In the genomic region with DNA sequence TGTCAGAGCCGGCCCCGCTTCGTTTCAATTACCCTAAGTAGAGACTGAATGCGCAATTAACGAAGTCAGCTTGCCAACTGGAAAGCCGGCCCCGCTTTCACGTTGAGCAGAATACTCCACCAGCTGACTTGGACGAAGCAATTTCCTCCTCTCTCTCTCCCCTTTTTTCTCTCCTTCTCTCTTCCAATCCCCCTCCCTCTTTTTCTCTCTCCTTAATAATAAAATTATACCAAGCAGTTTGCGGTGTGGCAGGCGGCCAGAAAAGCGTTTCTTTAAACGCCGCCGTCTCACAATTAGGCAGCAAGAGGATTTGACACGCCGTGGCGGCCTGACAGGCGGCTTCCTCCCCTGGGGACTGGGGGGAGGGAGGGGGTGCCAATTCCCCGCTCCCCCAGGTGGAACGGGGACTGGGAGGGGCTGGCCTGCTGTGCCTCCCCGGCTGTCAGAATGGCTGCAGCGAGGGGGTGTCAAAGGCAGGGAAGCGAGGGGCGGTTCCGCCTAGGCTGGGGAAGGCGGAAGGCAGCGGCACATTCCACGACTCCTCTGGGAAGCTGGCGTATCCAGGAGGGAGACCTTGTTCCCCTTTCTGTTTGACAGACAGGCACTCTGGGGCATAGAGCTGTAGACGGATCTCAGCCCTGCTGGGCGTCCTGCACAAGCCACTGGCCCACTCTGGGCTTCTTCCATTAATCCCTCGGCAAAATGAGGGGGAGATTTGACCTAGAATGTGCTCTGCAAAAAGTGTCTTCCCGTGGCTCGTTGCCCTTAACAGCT, we compare ENCODE assay signal across 1 cellular context.
TF ChIP-seq lines count a peak whose summit lies in the region.

No MANE protein-coding gene starts in this region.

TF ChIP-seq in WTC11, 78 proteins besides CTCF, POLR2A, EP300 and RAD21 (continued from another document):
- TF ChIP-seq, protein P1, sequence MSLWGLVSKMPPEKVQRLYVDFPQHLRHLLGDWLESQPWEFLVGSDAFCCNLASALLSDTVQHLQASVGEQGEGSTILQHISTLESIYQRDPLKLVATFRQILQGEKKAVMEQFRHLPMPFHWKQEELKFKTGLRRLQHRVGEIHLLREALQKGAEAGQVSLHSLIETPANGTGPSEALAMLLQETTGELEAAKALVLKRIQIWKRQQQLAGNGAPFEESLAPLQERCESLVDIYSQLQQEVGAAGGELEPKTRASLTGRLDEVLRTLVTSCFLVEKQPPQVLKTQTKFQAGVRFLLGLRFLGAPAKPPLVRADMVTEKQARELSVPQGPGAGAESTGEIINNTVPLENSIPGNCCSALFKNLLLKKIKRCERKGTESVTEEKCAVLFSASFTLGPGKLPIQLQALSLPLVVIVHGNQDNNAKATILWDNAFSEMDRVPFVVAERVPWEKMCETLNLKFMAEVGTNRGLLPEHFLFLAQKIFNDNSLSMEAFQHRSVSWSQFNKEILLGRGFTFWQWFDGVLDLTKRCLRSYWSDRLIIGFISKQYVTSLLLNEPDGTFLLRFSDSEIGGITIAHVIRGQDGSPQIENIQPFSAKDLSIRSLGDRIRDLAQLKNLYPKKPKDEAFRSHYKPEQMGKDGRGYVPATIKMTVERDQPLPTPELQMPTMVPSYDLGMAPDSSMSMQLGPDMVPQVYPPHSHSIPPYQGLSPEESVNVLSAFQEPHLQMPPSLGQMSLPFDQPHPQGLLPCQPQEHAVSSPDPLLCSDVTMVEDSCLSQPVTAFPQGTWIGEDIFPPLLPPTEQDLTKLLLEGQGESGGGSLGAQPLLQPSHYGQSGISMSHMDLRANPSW (CRISPR knock-in tag; conservative IDR thresholded peaks at IDR 0.05; ENCODE audit: low read depth), result no peak
- TF ChIP-seq, protein P2, sequence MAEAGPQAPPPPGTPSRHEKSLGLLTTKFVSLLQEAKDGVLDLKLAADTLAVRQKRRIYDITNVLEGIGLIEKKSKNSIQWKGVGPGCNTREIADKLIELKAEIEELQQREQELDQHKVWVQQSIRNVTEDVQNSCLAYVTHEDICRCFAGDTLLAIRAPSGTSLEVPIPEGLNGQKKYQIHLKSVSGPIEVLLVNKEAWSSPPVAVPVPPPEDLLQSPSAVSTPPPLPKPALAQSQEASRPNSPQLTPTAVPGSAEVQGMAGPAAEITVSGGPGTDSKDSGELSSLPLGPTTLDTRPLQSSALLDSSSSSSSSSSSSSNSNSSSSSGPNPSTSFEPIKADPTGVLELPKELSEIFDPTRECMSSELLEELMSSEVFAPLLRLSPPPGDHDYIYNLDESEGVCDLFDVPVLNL (CRISPR knock-in tag; IDR thresholded peaks at IDR 0.05; ENCODE audit: borderline replicate concordance, low read depth), result no peak
- TF ChIP-seq NFATC4 (CRISPR knock-in tag; IDR thresholded peaks at IDR 0.05), result no peak
- TF ChIP-seq, protein P3, sequence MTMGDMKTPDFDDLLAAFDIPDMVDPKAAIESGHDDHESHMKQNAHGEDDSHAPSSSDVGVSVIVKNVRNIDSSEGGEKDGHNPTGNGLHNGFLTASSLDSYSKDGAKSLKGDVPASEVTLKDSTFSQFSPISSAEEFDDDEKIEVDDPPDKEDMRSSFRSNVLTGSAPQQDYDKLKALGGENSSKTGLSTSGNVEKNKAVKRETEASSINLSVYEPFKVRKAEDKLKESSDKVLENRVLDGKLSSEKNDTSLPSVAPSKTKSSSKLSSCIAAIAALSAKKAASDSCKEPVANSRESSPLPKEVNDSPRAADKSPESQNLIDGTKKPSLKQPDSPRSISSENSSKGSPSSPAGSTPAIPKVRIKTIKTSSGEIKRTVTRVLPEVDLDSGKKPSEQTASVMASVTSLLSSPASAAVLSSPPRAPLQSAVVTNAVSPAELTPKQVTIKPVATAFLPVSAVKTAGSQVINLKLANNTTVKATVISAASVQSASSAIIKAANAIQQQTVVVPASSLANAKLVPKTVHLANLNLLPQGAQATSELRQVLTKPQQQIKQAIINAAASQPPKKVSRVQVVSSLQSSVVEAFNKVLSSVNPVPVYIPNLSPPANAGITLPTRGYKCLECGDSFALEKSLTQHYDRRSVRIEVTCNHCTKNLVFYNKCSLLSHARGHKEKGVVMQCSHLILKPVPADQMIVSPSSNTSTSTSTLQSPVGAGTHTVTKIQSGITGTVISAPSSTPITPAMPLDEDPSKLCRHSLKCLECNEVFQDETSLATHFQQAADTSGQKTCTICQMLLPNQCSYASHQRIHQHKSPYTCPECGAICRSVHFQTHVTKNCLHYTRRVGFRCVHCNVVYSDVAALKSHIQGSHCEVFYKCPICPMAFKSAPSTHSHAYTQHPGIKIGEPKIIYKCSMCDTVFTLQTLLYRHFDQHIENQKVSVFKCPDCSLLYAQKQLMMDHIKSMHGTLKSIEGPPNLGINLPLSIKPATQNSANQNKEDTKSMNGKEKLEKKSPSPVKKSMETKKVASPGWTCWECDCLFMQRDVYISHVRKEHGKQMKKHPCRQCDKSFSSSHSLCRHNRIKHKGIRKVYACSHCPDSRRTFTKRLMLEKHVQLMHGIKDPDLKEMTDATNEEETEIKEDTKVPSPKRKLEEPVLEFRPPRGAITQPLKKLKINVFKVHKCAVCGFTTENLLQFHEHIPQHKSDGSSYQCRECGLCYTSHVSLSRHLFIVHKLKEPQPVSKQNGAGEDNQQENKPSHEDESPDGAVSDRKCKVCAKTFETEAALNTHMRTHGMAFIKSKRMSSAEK (CRISPR knock-in tag; IDR thresholded peaks at IDR 0.05; ENCODE audit: borderline replicate concordance), result no peak
- TF ChIP-seq, protein P4, sequence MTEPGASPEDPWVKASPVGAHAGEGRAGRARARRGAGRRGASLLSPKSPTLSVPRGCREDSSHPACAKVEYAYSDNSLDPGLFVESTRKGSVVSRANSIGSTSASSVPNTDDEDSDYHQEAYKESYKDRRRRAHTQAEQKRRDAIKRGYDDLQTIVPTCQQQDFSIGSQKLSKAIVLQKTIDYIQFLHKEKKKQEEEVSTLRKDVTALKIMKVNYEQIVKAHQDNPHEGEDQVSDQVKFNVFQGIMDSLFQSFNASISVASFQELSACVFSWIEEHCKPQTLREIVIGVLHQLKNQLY (CRISPR knock-in tag; IDR thresholded peaks at IDR 0.05), result no peak
- TF ChIP-seq, protein P5, sequence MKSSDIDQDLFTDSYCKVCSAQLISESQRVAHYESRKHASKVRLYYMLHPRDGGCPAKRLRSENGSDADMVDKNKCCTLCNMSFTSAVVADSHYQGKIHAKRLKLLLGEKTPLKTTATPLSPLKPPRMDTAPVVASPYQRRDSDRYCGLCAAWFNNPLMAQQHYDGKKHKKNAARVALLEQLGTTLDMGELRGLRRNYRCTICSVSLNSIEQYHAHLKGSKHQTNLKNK (CRISPR knock-in tag; IDR thresholded peaks at IDR 0.05), result no peak
- TF ChIP-seq, protein P6, sequence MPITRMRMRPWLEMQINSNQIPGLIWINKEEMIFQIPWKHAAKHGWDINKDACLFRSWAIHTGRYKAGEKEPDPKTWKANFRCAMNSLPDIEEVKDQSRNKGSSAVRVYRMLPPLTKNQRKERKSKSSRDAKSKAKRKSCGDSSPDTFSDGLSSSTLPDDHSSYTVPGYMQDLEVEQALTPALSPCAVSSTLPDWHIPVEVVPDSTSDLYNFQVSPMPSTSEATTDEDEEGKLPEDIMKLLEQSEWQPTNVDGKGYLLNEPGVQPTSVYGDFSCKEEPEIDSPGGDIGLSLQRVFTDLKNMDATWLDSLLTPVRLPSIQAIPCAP (CRISPR knock-in tag; IDR thresholded peaks at IDR 0.05), result no peak
TF ChIP-seq in WTC11: peak in this region for 0.
